Comparison of ENCODE assay signal across 20 cellular contexts in genomic region chr1:182685186-182685585, GRCh38. TPM values are rescaled to one million over a fixed set of nuclear protein-coding genes. Genes with fewer than 3 reads are reported as not detected.
A peak's percentile ranks its signal among the peaks of the same experiment; 100 is the strongest.
DNase-seq lines count a peak whose midpoint lies in the region; ATAC-seq and TF ChIP-seq lines count a peak whose summit lies in the region.
"Had no signal": no experiment of that assay in that cellular context is flagged by ENCODE, and none has a peak within 500 bp of the region (broad histone marks: within the 10 kb centered on the region; RNA-seq: fewer than 3 reads in every experiment).

No MANE protein-coding gene starts in this region.

- no peak for ATAC-seq in HG03039 (IDR thresholded peaks at IDR 0.05; ENCODE audit: unreplicated experiment)
- ATAC-seq: CD8-positive, alpha-beta T cell; Panc1; Right ventricle myocardium inferior; T-cell had no signal

- H3K27me3 ChIP-seq in hepatocyte (no peaks in the 10 kb centered on the region), ascending aorta (no peaks in the 10 kb centered on the region), colonic mucosa (no peaks in the 10 kb centered on the region)
- H3K27me3 ChIP-seq: BE2C had no signal

- no peaks in the 10 kb centered on the region for H4K20me1 ChIP-seq in hepatocyte (ENCODE audit: insufficient read depth, poor library complexity, severe bottlenecking)

- H3K9me2 ChIP-seq in hepatocyte (replicated peaks; ENCODE audit: insufficient read depth), result no peaks in the 10 kb centered on the region
- H3K9me2 ChIP-seq: SK-N-SH had no signal

- H2AFZ ChIP-seq in hepatocyte, result no peak overlapping the region

- 78% methylated on average over 5 of the region's 5 CpGs for WGBS in hepatocyte (ENCODE audit: low lambda C conversion rate, missing lambda C conversion rate)

- intact Hi-C loops in ascending aorta (cut with DNase I) (no loop called here), colonic mucosa (cut with DNase I) (no loop called here)

- H3K4me3 ChIP-seq in hepatocyte (no peak overlapping the region), ascending aorta (no peak overlapping the region), colonic mucosa (no peak overlapping the region)

- H3K36me3 ChIP-seq in hepatocyte (replicated peaks; ENCODE audit: insufficient read depth, low read depth), result no peaks in the 10 kb centered on the region
- H3K36me3 ChIP-seq in ascending aorta, result no peaks in the 10 kb centered on the region
- no peaks in the 10 kb centered on the region for H3K36me3 ChIP-seq in colonic mucosa
- H3K36me3 ChIP-seq: BE2C had no signal

- no peak overlapping the region for H3K9ac ChIP-seq in colonic mucosa (ENCODE audit: low read depth in 2 of 2, low read length in 2 of 2)
- H3K9ac ChIP-seq: SK-N-SH had no signal

- no peak overlapping the region for H3K4me2 ChIP-seq in hepatocyte
- H3K4me2 ChIP-seq: SK-N-SH had no signal

- H3K4me1 ChIP-seq in hepatocyte (ENCODE audit: insufficient read depth), result peaks cover 13% of the 10 kb centered on the region
- no peaks in the 10 kb centered on the region for H3K4me1 ChIP-seq in ascending aorta
- H3K4me1 ChIP-seq in colonic mucosa, result no peaks in the 10 kb centered on the region

- TF ChIP-seq CTCF in hepatocyte (IDR thresholded peaks at IDR 0.05; ENCODE audit: poor library complexity) (no peak), ascending aorta (IDR thresholded peaks at IDR 0.05) (no peak), colonic mucosa (IDR thresholded peaks at IDR 0.05) (no peak)

- H3K9me3 ChIP-seq in hepatocyte (ENCODE audit: low read depth) (no peaks in the 10 kb centered on the region), ascending aorta (no peaks in the 10 kb centered on the region), colonic mucosa (no peaks in the 10 kb centered on the region)
- H3K9me3 ChIP-seq: BE2C, SK-N-SH had no signal

- DNase-seq in NCI-H1092 treated with DMSO at 0.1 percent for 48 hours (lab: John Stamatoyannopoulos, UW), result peak; percentile 28
- DNase-seq in NCI-H1092 (lab: John Stamatoyannopoulos, UW), result no peak
- DNase-seq in COLO668 (lab: John Stamatoyannopoulos, UW; ENCODE audit: unreplicated experiment), result peak; percentile 47
- DNase-seq in NCI-H187 treated with DMSO at 0.1 percent for 48 hours (lab: John Stamatoyannopoulos, UW), result peak; percentile 82
- peak; percentile 23 for DNase-seq in hepatocyte (ENCODE audit: low spot score)
- DNase-seq in ascending aorta (ENCODE audit: low spot score in 2 of 2), result no peak
- DNase-seq in colonic mucosa, result no peak
- DNase-seq: BE2C; CD8-positive, alpha-beta T cell; HFFc6; NCI-H1048; NCI-H2029 treated with DMSO at 0.1 percent for 48 hours; NCI-H226; T-cell had no signal

- H3K27ac ChIP-seq in hepatocyte, result no peak overlapping the region
- H3K27ac ChIP-seq in ascending aorta, result no peak overlapping the region
- H3K27ac ChIP-seq in colonic mucosa, result no peak overlapping the region
- H3K27ac ChIP-seq: 22Rv1 had no signal

- H3K79me2 ChIP-seq in hepatocyte, result no peaks in the 10 kb centered on the region

RNA-seq across cellular contexts. Expression of gene RGS8, which starts 0.8 kb away (rescaled TPM):
- total RNA-seq in hepatocyte, result 0.04 TPM in 1 of 2 replicates, not detected in the other
- not detected in 2 replicates for polyA plus RNA-seq in hepatocyte
- total RNA-seq in ascending aorta, result not detected
- total RNA-seq in colonic mucosa, result not detected
- total RNA-seq: CD8-positive, alpha-beta T cell; HFFc6; MCF 10A; Right ventricle myocardium inferior; T-cell had no signal
- polyA plus RNA-seq: SK-N-SH had no signal

Comparison
In these comparisons a context has a peak if more than half of its experiments do, and no peak if none do; other contexts are left out.
1. DNase-seq: peak in NCI-H1092 treated with DMSO at 0.1 percent for 48 hours (single experiment), COLO668 (single experiment), NCI-H187 treated with DMSO at 0.1 percent for 48 hours (single experiment) and hepatocyte (single experiment); none in NCI-H1092 (single experiment), ascending aorta (0 of 2) and colonic mucosa (single experiment).